12 cellular contexts compared by ENCODE assay signal in the genomic region with DNA sequence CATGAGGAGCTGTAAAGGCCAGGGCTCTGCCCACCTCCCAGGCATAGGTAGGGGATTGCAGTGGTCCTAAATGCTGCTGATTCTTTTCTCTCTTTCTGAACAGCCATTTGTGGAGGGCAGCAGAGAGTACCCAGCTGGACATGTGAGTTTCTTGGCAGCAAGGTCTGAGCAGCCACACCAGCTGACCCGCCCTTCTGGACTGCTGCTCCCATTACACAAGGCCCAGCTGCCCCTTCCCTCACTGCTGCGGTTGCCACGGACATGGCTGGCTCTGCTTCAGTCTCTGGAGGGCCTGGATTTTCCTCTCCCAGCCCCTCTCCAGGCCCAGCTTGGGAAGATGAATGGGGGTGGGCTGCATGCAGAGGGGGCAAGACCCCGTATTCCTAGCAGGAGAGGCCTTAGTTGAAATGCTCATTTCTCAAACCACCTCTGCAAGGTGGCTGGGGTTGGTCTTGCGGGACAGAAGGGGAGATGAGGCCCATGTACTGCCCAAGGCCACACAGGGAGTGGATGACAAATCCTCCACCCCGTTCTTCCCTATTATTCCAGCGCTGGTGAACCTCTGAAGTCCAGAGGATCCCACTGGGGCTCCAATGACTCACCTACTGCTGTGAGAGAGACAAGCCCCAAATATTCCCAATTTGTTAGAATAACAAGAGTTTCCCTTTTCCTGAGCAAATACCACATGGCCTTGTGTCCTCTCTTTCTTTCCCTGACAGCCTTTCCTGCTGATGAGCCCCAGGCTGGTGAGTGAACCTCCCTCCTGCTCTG. TPM values are rescaled to one million over a fixed set of nuclear protein-coding genes. Genes with fewer than 3 reads are reported as not detected.
DNase-seq lines count a peak whose midpoint lies in the region; FAIRE-seq and TF ChIP-seq lines count a peak whose summit lies in the region.
"Had no signal": no experiment of that assay in that cellular context is flagged by ENCODE, and none has a peak within 500 bp of the region (broad histone marks: within the 10 kb centered on the region; RNA-seq: fewer than 3 reads in every experiment).

No MANE protein-coding gene starts in this region.

- H3K4me1 ChIP-seq in NT2/D1 (ENCODE audit: insufficient read depth, insufficient read length) = peaks cover 32% of the 10 kb centered on the region

- H3K9ac ChIP-seq in NT2/D1 (ENCODE audit: insufficient read length, low read depth) = peak overlapping the region; percentile 6

- peak; percentile 21 for TF ChIP-seq CTCF in AG09319 (IDR thresholded peaks at IDR 0.05; ENCODE audit: low read depth, low read length)

- FAIRE-seq in frontal cortex (lab: Jason Lieb, UNC) = no peak
- FAIRE-seq: GM12892, TTC549 had no signal

- H3K4me3 ChIP-seq in NT2/D1 (ENCODE audit: insufficient read length, low read depth) = no peak overlapping the region

- no peaks in the 10 kb centered on the region for H3K9me3 Mint-ChIP-seq in activated naive CD4-positive, alpha-beta T cell treated with anti-CD3 and anti-CD28 coated beads, Interleukin-2, amount 10 ng/mL, durations not matched to agents 7 days and 5 days
- H3K9me3 Mint-ChIP-seq: activated naive CD4-positive, alpha-beta T cell treated with anti-CD3 and anti-CD28 coated beads, Interleukin-2, amount 50 U/mL, for 72 hours had no signal

- DNase-seq in AG09319 (ENCODE audit: extremely low read depth, low read depth) (peak; percentile 44), NT2/D1 (ENCODE audit: low read depth, low spot score) (no peak), frontal cortex (ENCODE audit: low spot score in 2 of 2) (peak; percentile 64 to 75), nucleus accumbens (lab: John Stamatoyannopoulos, UW) (peak in 54 of 56 donors; percentile 30 to 94 (median 82)), NCI-H2227 treated with DMSO at 0.1 percent for 48 hours (lab: John Stamatoyannopoulos, UW) (no peak), DMS79 treated with DMSO at 0.1 percent for 48 hours (lab: John Stamatoyannopoulos, UW) (no peak)
- DNase-seq in activated naive CD4-positive, alpha-beta T cell treated with anti-CD3 and anti-CD28 coated beads, Interleukin-2, amount 10 ng/mL, durations not matched to agents 7 days and 5 days = no peak
- DNase-seq in activated CD8-positive, alpha-beta memory T cell treated with anti-CD3 and anti-CD28 coated beads, Interleukin-2, amount 50 U/mL, for 48 hours = no peak
- DNase-seq: NCI-H510A treated with DMSO at 0.1 percent for 48 hours had no signal

- no peak overlapping the region for H3K4me3 Mint-ChIP-seq in activated naive CD4-positive, alpha-beta T cell treated with anti-CD3 and anti-CD28 coated beads, Interleukin-2, amount 10 ng/mL, durations not matched to agents 7 days and 5 days

- no peaks in the 10 kb centered on the region for H3K4me1 Mint-ChIP-seq in activated naive CD4-positive, alpha-beta T cell treated with anti-CD3 and anti-CD28 coated beads, Interleukin-2, amount 10 ng/mL, durations not matched to agents 7 days and 5 days

- no peak overlapping the region for H3K27ac Mint-ChIP-seq in activated naive CD4-positive, alpha-beta T cell treated with anti-CD3 and anti-CD28 coated beads, Interleukin-2, amount 10 ng/mL, durations not matched to agents 7 days and 5 days

- no peaks in the 10 kb centered on the region for H3K9me3 ChIP-seq in NT2/D1 (ENCODE audit: insufficient read depth, low read length)

- peaks cover 3% of the 10 kb centered on the region for H3K27me3 ChIP-seq in NT2/D1 (ENCODE audit: insufficient read depth, insufficient read length)

- no peaks in the 10 kb centered on the region for H3K36me3 ChIP-seq in NT2/D1 (ENCODE audit: insufficient read depth, insufficient read length, low read length)

- H3K27me3 Mint-ChIP-seq in activated naive CD4-positive, alpha-beta T cell treated with anti-CD3 and anti-CD28 coated beads, Interleukin-2, amount 10 ng/mL, durations not matched to agents 7 days and 5 days = peaks cover 14% of the 10 kb centered on the region

- H3K36me3 Mint-ChIP-seq in activated naive CD4-positive, alpha-beta T cell treated with anti-CD3 and anti-CD28 coated beads, Interleukin-2, amount 10 ng/mL, durations not matched to agents 7 days and 5 days = no peaks in the 10 kb centered on the region
- H3K36me3 Mint-ChIP-seq: activated naive CD4-positive, alpha-beta T cell treated with anti-CD3 and anti-CD28 coated beads, Interleukin-2, amount 50 U/mL, for 72 hours had no signal

- CTCF ChIA-PET in activated naive CD4-positive, alpha-beta T cell treated with anti-CD3 and anti-CD28 coated beads, Interleukin-2, amount 10 ng/mL, durations not matched to agents 7 days and 5 days (lab: Charles Lee) = no interaction called here

RNA-seq across cellular contexts. Expression of a gene that starts 4.7 kb away (rescaled TPM):
- total RNA-seq in frontal cortex = not detected
- total RNA-seq: activated naive CD4-positive, alpha-beta T cell treated with anti-CD3 and anti-CD28 coated beads, Interleukin-2, amount 50 U/mL, for 72 hours had no signal

RNA-seq across cellular contexts. Expression of a gene that starts 19.6 kb away (rescaled TPM):
- 2.4 TPM for total RNA-seq in frontal cortex
- total RNA-seq: activated naive CD4-positive, alpha-beta T cell treated with anti-CD3 and anti-CD28 coated beads, Interleukin-2, amount 50 U/mL, for 72 hours had no signal

RNA-seq across cellular contexts. Expression of a gene that starts 26.1 kb away (rescaled TPM):
- total RNA-seq in frontal cortex = 3.3 TPM

RNA-seq across cellular contexts. Expression of a gene that starts 52.6 kb away (rescaled TPM):
- not detected for total RNA-seq in frontal cortex
- total RNA-seq: activated naive CD4-positive, alpha-beta T cell treated with anti-CD3 and anti-CD28 coated beads, Interleukin-2, amount 50 U/mL, for 72 hours had no signal

Comparison
In these comparisons a context has a peak if more than half of its experiments do, and no peak if none do; other contexts are left out.
1. DNase-seq: peak in AG09319 (single experiment), frontal cortex (2 of 2) and nucleus accumbens (54 of 56); none in NT2/D1 (single experiment), NCI-H2227 treated with DMSO at 0.1 percent for 48 hours (single experiment), activated naive CD4-positive, alpha-beta T cell treated with anti-CD3 and anti-CD28 coated beads, Interleukin-2, amount 10 ng/mL, durations not matched to agents 7 days and 5 days (single experiment), activated CD8-positive, alpha-beta memory T cell treated with anti-CD3 and anti-CD28 coated beads, Interleukin-2, amount 50 U/mL, for 48 hours (single experiment) and DMS79 treated with DMSO at 0.1 percent for 48 hours (single experiment).